ENCODE assay signal across 25 cellular contexts in the genomic region with DNA sequence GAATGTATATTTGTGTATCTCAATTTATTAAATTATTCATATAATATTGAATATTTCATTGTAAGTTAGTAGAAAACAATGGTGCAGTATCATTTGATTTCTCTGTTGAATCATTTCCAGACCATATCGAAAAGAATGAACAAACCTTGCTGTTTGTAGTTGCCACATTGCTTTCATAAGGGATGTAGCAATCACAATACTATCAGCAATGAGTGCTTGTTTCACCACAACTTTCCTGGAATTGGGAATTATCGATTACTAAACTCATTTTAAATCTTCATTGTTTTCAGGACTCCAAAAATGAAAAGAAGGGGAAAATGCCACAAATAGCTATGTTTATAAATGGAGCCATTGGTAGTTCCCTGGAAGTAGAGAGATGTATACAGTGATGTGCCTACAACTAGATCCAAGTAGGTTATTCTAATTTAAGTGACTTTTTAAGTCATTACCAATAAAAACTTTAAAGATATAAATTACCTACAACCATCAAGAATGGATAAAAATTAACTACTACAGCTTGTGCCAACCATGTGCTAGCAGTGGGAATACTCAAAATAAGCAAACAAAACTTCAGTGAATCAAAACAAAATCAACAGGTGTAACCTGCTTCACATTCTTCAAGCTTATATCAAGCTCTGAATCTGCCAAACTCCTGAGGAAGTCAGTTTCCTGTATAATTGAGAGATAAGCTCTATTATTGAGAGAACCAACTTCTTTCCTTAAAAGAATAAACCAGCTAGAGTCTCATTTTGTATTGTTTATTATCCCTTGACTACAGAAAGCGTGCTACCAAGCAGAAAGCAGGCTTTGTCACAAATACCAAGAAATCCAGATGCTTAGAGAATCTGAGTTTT.
"Had no signal": no experiment of that assay in that cellular context is flagged by ENCODE, and none has a peak within 500 bp of the region (broad histone marks: within the 10 kb centered on the region; RNA-seq: fewer than 3 reads in every experiment).

No MANE protein-coding gene starts in this region.

- H3K27me3 ChIP-seq: brain microvascular endothelial cell, esophagus muscularis mucosa, right atrium auricular region, upper lobe of left lung had no signal

- H3K4me3 Mint-ChIP-seq: dendritic cell treated with granulocyte-macrophage colony-stimulating factor and Interleukin-4, amounts not matched to agents 40 ng/mL and 50 ng/mL, for 4 days; naive B cell had no signal

- H3K36me3 Mint-ChIP-seq: activated naive CD4-positive, alpha-beta T cell treated with anti-CD3 and anti-CD28 coated beads, Interleukin-2, amount 50 U/mL, for 72 hours; naive B cell had no signal

- FAIRE-seq: frontal cortex, islet of Langerhans, TTC549 had no signal

- H3K4me1 Mint-ChIP-seq: naive B cell had no signal

- ATAC-seq: activated naive CD4-positive, alpha-beta T cell treated with anti-CD3 and anti-CD28 coated beads, Interleukin-2, amount 50 U/mL, for 72 hours; left cardiac atrium had no signal

- H3K27ac Mint-ChIP-seq: activated naive CD4-positive, alpha-beta T cell treated with anti-CD3 and anti-CD28 coated beads, Interleukin-2, amount 50 U/mL, for 72 hours; dendritic cell treated with granulocyte-macrophage colony-stimulating factor and Interleukin-4, amounts not matched to agents 40 ng/mL and 50 ng/mL, for 4 days; naive B cell; progenitor cell of endocrine pancreas had no signal

- H3K4me1 ChIP-seq: esophagus muscularis mucosa, lower lobe of right lung, right atrium auricular region had no signal

- H3K27me3 Mint-ChIP-seq: dendritic cell treated with granulocyte-macrophage colony-stimulating factor and Interleukin-4, amounts not matched to agents 40 ng/mL and 50 ng/mL, for 4 days; progenitor cell of endocrine pancreas had no signal

- H3K9me3 ChIP-seq: esophagus muscularis mucosa, lower lobe of right lung, right atrium auricular region, thoracic aorta, upper lobe of left lung had no signal

- H3K9me3 Mint-ChIP-seq: activated naive CD4-positive, alpha-beta T cell treated with anti-CD3 and anti-CD28 coated beads, Interleukin-2, amount 50 U/mL, for 72 hours; dendritic cell treated with granulocyte-macrophage colony-stimulating factor and Interleukin-4, amounts not matched to agents 40 ng/mL and 50 ng/mL, for 4 days; naive B cell had no signal

- DNase-seq: activated CD4-positive, alpha-beta T cell treated with anti-CD3 and anti-CD28 coated beads for 1 hour; activated T-cell treated with anti-CD3 and anti-CD28 coated beads, Interleukin-2, amount 50 U/mL, for 1 hour; aorta; brain microvascular endothelial cell; caudate nucleus; effector CD8-positive, alpha-beta T cell; head of caudate nucleus; left cardiac atrium; lower lobe of right lung; mesendoderm; naive B cell; nucleus accumbens; stimulated activated CD4-positive, alpha-beta T cell treated with anti-CD3 and anti-CD28 coated beads, Interleukin-4, amount 100 ng/mL, for 24 hours; stimulated activated naive CD4-positive, alpha-beta T cell treated with Interleukin-2 at 50 U/mL for 16 hours; T-helper 1 cell; upper lobe of left lung had no signal

- H3K36me3 ChIP-seq: brain microvascular endothelial cell, esophagus muscularis mucosa, lower lobe of right lung, right atrium auricular region, thoracic aorta, upper lobe of left lung had no signal

- H3K4me3 ChIP-seq: esophagus muscularis mucosa, lower lobe of right lung, right atrium auricular region, thoracic aorta, upper lobe of left lung had no signal

- H3K27ac ChIP-seq: brain microvascular endothelial cell, esophagus muscularis mucosa, lower lobe of right lung, right atrium auricular region, thoracic aorta, upper lobe of left lung had no signal
